ENCODE assay signal across 23 cellular contexts in the genomic region with DNA sequence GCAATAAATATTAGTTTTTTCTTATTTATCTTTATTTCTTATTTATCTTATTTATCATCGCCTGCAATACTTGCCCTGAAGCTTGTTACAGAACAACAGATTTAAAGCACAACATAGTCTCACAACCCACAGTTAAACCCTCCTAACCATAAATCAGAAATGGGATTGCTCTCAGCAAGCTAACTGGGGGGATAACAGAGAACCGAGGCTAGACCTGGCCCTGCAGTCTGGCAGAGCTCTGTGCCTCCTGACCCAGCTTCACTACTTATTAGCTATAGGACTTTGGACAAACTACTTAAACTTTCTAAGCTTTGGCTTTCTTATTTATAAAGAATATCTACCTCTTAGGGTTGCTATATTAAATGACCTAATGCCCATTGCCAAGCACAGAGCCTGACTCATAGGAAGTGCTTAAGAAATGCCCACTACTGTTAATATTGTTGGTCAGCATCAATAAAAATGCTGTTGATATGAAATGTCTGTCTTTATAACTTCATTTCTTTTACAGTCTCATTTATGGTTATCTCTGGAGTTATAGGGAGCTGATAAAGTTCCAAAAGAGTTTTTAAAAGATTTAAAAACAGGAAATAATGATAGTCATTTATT.
DNase-seq lines count a peak whose midpoint lies in the region; ATAC-seq, FAIRE-seq and TF ChIP-seq lines count a peak whose summit lies in the region.
"Had no signal": no experiment of that assay in that cellular context is flagged by ENCODE, and none has a peak within 500 bp of the region (broad histone marks: within the 10 kb centered on the region; RNA-seq: fewer than 3 reads in every experiment).

No MANE protein-coding gene starts in this region.

- DNase-seq in AG08395 (ENCODE audit: low spot score) = peak; percentile 14
- DNase-seq in M059J (ENCODE audit: low read depth) = peak; percentile 74
- peak; percentile 24 for DNase-seq in mammary epithelial cell
- DNase-seq in kidney glomerular epithelial cell (lab: John Stamatoyannopoulos, UW) = peak; percentile 38
- no peak for DNase-seq in midbrain (lab: John Stamatoyannopoulos, UW)
- no peak for DNase-seq in activated CD4-positive, alpha-beta memory T cell treated with anti-CD3 and anti-CD28 coated beads for 36 hours
- DNase-seq in omental fat pad (ENCODE audit: low spot score) = no peak
- DNase-seq in D721Med (ENCODE audit: insufficient read length, low spot score) = no peak
- DNase-seq: activated CD8-positive, alpha-beta memory T cell treated with anti-CD3 and anti-CD28 coated beads for 24 hours; activated effector memory CD4-positive, alpha-beta T cell treated with Interleukin-2 at 50 U/mL for 16 hours; aorta; GDM1; left ventricle myocardium inferior; naive thymus-derived CD4-positive, alpha-beta T cell; NCI-H1105 treated with DMSO at 0.1 percent for 48 hours; SJCRH30; upper lobe of right lung had no signal

- H3K9ac ChIP-seq in mammary epithelial cell (ENCODE audit: insufficient read depth, low read length) = no peak overlapping the region

- H3K27ac ChIP-seq in mammary epithelial cell (ENCODE audit: insufficient read depth, low read depth, low read length) = no peak overlapping the region
- H3K27ac ChIP-seq: esophagus muscularis mucosa, left ventricle myocardium inferior, SJCRH30, upper lobe of right lung had no signal

- H3K4me1 ChIP-seq in mammary epithelial cell (ENCODE audit: insufficient read depth, low read length) = peaks cover 62% of the 10 kb centered on the region

- no peak overlapping the region for H3K4me3 ChIP-seq in mammary epithelial cell (replicated peaks in 1 of 3; ENCODE audit: insufficient read depth in 1 of 3, low read depth in 2 of 3, low read length in 3 of 3)
- H3K4me3 ChIP-seq: esophagus muscularis mucosa, HAP-1, left ventricle myocardium inferior, SJCRH30, upper lobe of right lung had no signal

- ATAC-seq in omental fat pad (ENCODE audit: low FRiP score) = no peak
- ATAC-seq: naive thymus-derived CD4-positive, alpha-beta T cell; upper lobe of right lung had no signal

- no peak for TF ChIP-seq CTCF in mammary epithelial cell (conservative IDR thresholded peaks at IDR 0.05 in 1 of 2, IDR thresholded peaks at IDR 0.05 in 1 of 2; ENCODE audit: extremely low read depth in 1 of 2, insufficient read depth in 1 of 2, low read depth in 1 of 2, low read length in 2 of 2)
- TF ChIP-seq CTCF in omental fat pad (IDR thresholded peaks at IDR 0.05) = no peak
- no peak for TF ChIP-seq CTCF in D721Med (IDR thresholded peaks at IDR 0.05; ENCODE audit: insufficient read depth, missing control alignments)

- H2AFZ ChIP-seq in mammary epithelial cell (ENCODE audit: low read depth, low read length) = no peak overlapping the region

- no peaks in the 10 kb centered on the region for H3K79me2 ChIP-seq in mammary epithelial cell (ENCODE audit: insufficient read depth, low read length)

- WGBS in mammary epithelial cell (ENCODE audit: low coverage, missing lambda C conversion rate) = 95% methylated on average over 2 of the region's 2 CpGs

- no TSS peak for BruUV-seq in mammary epithelial cell (replicated peaks; lab: Mats Ljungman, UMichigan)

- H3K9me3 Mint-ChIP-seq in activated CD4-positive, alpha-beta memory T cell treated with anti-CD3 and anti-CD28 coated beads for 36 hours = no peaks in the 10 kb centered on the region
- H3K9me3 Mint-ChIP-seq: dendritic cell treated with granulocyte-macrophage colony-stimulating factor and Interleukin-4, amounts not matched to agents 40 ng/mL and 50 ng/mL, for 4 days; stimulated activated naive CD8-positive, alpha-beta T cell treated with anti-CD3 and anti-CD28 coated beads, Interleukin-15, Interleukin-2, amounts not matched to agents 100 ng/mL and 50 ng/mL, for 24 hours had no signal

- no peaks in the 10 kb centered on the region for H3K36me3 Mint-ChIP-seq in activated CD4-positive, alpha-beta memory T cell treated with anti-CD3 and anti-CD28 coated beads for 36 hours

- intact Hi-C loops in mammary epithelial cell (cut with micrococcal nuclease) = loop anchor here (10.0 kb wide), 1 partner anchor 492 kb away; no protein-coding TSS in a partner anchor
- intact Hi-C loops in activated CD4-positive, alpha-beta memory T cell treated with anti-CD3 and anti-CD28 coated beads for 36 hours (cut with micrococcal nuclease) = no loop called here

- CTCF ChIA-PET in mammary epithelial cell (lab: Charles Lee; ENCODE audit: low non-redundant PET) = no interaction called here
- CTCF ChIA-PET in activated CD4-positive, alpha-beta memory T cell treated with anti-CD3 and anti-CD28 coated beads for 36 hours (lab: Charles Lee) = interaction anchor here (2.4 kb wide), 1 partner anchor 35 kb away, joined by 6 read pairs; no protein-coding TSS in a partner anchor

- no peaks in the 10 kb centered on the region for H3K9me3 ChIP-seq in mammary epithelial cell (replicated peaks; ENCODE audit: insufficient read depth, low read length)
- H3K9me3 ChIP-seq: esophagus muscularis mucosa, HAP-1, left ventricle myocardium inferior, SJCRH30, upper lobe of right lung had no signal

- H4K20me1 ChIP-seq in mammary epithelial cell (ENCODE audit: insufficient read depth, low read length) = no peaks in the 10 kb centered on the region

- in situ Hi-C loops in mammary epithelial cell (cut with MboI; ENCODE audit: low sequenced_read_pairs in 2 of 2) = no loop called here

- dilution Hi-C loops in mammary epithelial cell (cut with HindIII; ENCODE audit: low sequenced_read_pairs) = no loop called here

- H3K27ac Mint-ChIP-seq in activated CD4-positive, alpha-beta memory T cell treated with anti-CD3 and anti-CD28 coated beads for 36 hours = no peak overlapping the region
- H3K27ac Mint-ChIP-seq: dendritic cell treated with granulocyte-macrophage colony-stimulating factor and Interleukin-4, amounts not matched to agents 40 ng/mL and 50 ng/mL, for 4 days; naive thymus-derived CD4-positive, alpha-beta T cell; progenitor cell of endocrine pancreas; stimulated activated naive CD8-positive, alpha-beta T cell treated with anti-CD3 and anti-CD28 coated beads, Interleukin-15, Interleukin-2, amounts not matched to agents 100 ng/mL and 50 ng/mL, for 24 hours had no signal

- no peak for FAIRE-seq in D721Med (lab: Jason Lieb, UNC)
- FAIRE-seq: TTC549 had no signal

- peaks cover 5% of the 10 kb centered on the region for H3K27me3 Mint-ChIP-seq in activated CD4-positive, alpha-beta memory T cell treated with anti-CD3 and anti-CD28 coated beads for 36 hours
- H3K27me3 Mint-ChIP-seq: dendritic cell treated with granulocyte-macrophage colony-stimulating factor and Interleukin-4, amounts not matched to agents 40 ng/mL and 50 ng/mL, for 4 days had no signal

- H3K27me3 ChIP-seq in mammary epithelial cell (ENCODE audit: insufficient read depth, low read length) = no peaks in the 10 kb centered on the region
- H3K27me3 ChIP-seq: esophagus muscularis mucosa, SJCRH30, upper lobe of right lung had no signal

- peak overlapping the region; percentile 28 for H3K4me2 ChIP-seq in mammary epithelial cell (ENCODE audit: insufficient read depth, low read depth, low read length)

- POLR2A ChIA-PET in activated CD4-positive, alpha-beta memory T cell treated with anti-CD3 and anti-CD28 coated beads for 36 hours (lab: Charles Lee) = no interaction called here

- H3K4me3 Mint-ChIP-seq in activated CD4-positive, alpha-beta memory T cell treated with anti-CD3 and anti-CD28 coated beads for 36 hours = no peak overlapping the region
- H3K4me3 Mint-ChIP-seq: dendritic cell treated with granulocyte-macrophage colony-stimulating factor and Interleukin-4, amounts not matched to agents 40 ng/mL and 50 ng/mL, for 4 days; naive thymus-derived CD4-positive, alpha-beta T cell; stimulated activated naive CD8-positive, alpha-beta T cell treated with anti-CD3 and anti-CD28 coated beads, Interleukin-15, Interleukin-2, amounts not matched to agents 100 ng/mL and 50 ng/mL, for 24 hours had no signal

- H3K4me1 Mint-ChIP-seq in activated CD4-positive, alpha-beta memory T cell treated with anti-CD3 and anti-CD28 coated beads for 36 hours (ENCODE audit: low read depth) = peaks cover 3% of the 10 kb centered on the region

- no peaks in the 10 kb centered on the region for H3K36me3 ChIP-seq in mammary epithelial cell (ENCODE audit: insufficient read depth, low read length)
- H3K36me3 ChIP-seq: esophagus muscularis mucosa, HAP-1, left ventricle myocardium inferior, SJCRH30, upper lobe of right lung had no signal

Comparison
In these comparisons a context has a peak if more than half of its experiments do, and no peak if none do; other contexts are left out.
1. DNase-seq: peak in AG08395 (single experiment), M059J (single experiment), mammary epithelial cell (single experiment) and kidney glomerular epithelial cell (single experiment); none in midbrain (single experiment), activated CD4-positive, alpha-beta memory T cell treated with anti-CD3 and anti-CD28 coated beads for 36 hours (single experiment), omental fat pad (single experiment) and D721Med (single experiment).